In the genomic region with DNA sequence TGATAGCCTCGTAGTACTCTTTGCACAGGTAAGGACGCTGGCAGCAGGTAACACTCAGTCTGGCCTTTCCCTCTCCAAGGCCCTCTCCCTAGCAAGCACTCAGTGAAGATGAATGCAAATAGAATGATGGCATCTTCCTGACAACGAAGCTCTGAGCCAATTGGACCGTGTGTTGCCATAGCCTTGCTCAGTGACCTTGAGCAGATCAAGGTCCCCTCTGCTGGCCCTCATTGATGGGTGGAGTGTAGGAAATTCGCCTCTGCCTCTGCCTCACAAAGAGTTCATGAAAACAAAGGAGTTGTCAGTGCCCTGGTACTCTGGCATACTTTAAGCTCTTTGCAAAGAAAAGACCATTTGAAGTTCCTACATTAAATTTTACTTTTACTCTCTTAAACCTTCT, we compare ENCODE assay signal across 2 cellular contexts.
TF ChIP-seq lines count a peak whose summit lies in the region.

No MANE protein-coding gene starts in this region.

TF ChIP-seq in GM23338, 12 proteins besides CTCF, POLR2A, EP300 and RAD21:
- TF ChIP-seq EZH2phosphoT487 (IDR thresholded peaks at IDR 0.05; ENCODE audit: unreplicated experiment), result no peak
- TF ChIP-seq POLR2AphosphoS5 (IDR thresholded peaks at IDR 0.05; ENCODE audit: low read depth), result no peak
- TF ChIP-seq ZNF114 (CRISPR knock-in tag; IDR thresholded peaks at IDR 0.05), result no peak
- no peak for TF ChIP-seq ZNF462 (CRISPR knock-in tag; IDR thresholded peaks at IDR 0.05)
- TF ChIP-seq, protein P1, sequence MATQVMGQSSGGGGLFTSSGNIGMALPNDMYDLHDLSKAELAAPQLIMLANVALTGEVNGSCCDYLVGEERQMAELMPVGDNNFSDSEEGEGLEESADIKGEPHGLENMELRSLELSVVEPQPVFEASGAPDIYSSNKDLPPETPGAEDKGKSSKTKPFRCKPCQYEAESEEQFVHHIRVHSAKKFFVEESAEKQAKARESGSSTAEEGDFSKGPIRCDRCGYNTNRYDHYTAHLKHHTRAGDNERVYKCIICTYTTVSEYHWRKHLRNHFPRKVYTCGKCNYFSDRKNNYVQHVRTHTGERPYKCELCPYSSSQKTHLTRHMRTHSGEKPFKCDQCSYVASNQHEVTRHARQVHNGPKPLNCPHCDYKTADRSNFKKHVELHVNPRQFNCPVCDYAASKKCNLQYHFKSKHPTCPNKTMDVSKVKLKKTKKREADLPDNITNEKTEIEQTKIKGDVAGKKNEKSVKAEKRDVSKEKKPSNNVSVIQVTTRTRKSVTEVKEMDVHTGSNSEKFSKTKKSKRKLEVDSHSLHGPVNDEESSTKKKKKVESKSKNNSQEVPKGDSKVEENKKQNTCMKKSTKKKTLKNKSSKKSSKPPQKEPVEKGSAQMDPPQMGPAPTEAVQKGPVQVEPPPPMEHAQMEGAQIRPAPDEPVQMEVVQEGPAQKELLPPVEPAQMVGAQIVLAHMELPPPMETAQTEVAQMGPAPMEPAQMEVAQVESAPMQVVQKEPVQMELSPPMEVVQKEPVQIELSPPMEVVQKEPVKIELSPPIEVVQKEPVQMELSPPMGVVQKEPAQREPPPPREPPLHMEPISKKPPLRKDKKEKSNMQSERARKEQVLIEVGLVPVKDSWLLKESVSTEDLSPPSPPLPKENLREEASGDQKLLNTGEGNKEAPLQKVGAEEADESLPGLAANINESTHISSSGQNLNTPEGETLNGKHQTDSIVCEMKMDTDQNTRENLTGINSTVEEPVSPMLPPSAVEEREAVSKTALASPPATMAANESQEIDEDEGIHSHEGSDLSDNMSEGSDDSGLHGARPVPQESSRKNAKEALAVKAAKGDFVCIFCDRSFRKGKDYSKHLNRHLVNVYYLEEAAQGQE (IDR thresholded peaks at IDR 0.05; ENCODE audit: unreplicated experiment), result no peak
- TF ChIP-seq CREB1 (CRISPR knock-in tag; IDR thresholded peaks at IDR 0.05; ENCODE audit: low read depth), result no peak

TF ChIP-seq in H1, 55 proteins besides CTCF, POLR2A, EP300 and RAD21:
- no peak for TF ChIP-seq BACH1 (IDR thresholded peaks at IDR 0.05; ENCODE audit: low read length)
- no peak for TF ChIP-seq SUZ12 (IDR thresholded peaks at IDR 0.05; ENCODE audit: low read length)
- TF ChIP-seq KDM4A (IDR thresholded peaks at IDR 0.05; ENCODE audit: low read depth, low read length, severe bottlenecking), result no peak
- TF ChIP-seq SP1 (IDR thresholded peaks at IDR 0.05; ENCODE audit: low read depth, low read length), result no peak
- TF ChIP-seq FOSL1 (IDR thresholded peaks at IDR 0.05; ENCODE audit: insufficient read depth, low read depth, low read length), result no peak
- no peak for TF ChIP-seq SAP30 (IDR thresholded peaks at IDR 0.05; ENCODE audit: insufficient read depth, insufficient replicate concordance, low read length)
- no peak for TF ChIP-seq CBX8 (IDR thresholded peaks at IDR 0.05; ENCODE audit: borderline replicate concordance, low read depth, low read length)
- TF ChIP-seq CHD7 (IDR thresholded peaks at IDR 0.05; ENCODE audit: insufficient replicate concordance, low read length), result no peak
- no peak for TF ChIP-seq ASH2L (IDR thresholded peaks at IDR 0.05; ENCODE audit: low read length)
- TF ChIP-seq SIN3A (conservative IDR thresholded peaks at IDR 0.05 in 1 of 2, IDR thresholded peaks at IDR 0.05 in 1 of 2; ENCODE audit: low read depth in 1 of 2, low read length in 2 of 2), result no peak
- no peak for TF ChIP-seq CBX5 (IDR thresholded peaks at IDR 0.05; ENCODE audit: low read depth, low read length)
